17 cellular contexts compared by ENCODE assay signal in genomic region chr6:144898052-144898689, GRCh38.
DNase-seq lines count a peak whose midpoint lies in the region; ATAC-seq, FAIRE-seq and TF ChIP-seq lines count a peak whose summit lies in the region.
"Had no signal": no experiment of that assay in that cellular context is flagged by ENCODE, and none has a peak within 500 bp of the region (broad histone marks: within the 10 kb centered on the region; RNA-seq: fewer than 3 reads in every experiment).

No MANE protein-coding gene starts in this region.

- no peak for TF ChIP-seq POLR2A in K562 (conservative IDR thresholded peaks at IDR 0.05)

- peak overlapping the region; percentile 51 for H3K27ac Mint-ChIP-seq in Calu3 (ENCODE audit: unreplicated experiment)
- no peak overlapping the region for H3K27ac Mint-ChIP-seq in activated T-helper 2 cell treated with anti-CD3 and anti-CD28 coated beads, Interferon-gamma antibody, Interleukin-2, Interleukin-4, amounts not matched to agents 10 μg/mL and 5 μg/mL and 100 μg/mL, durations not matched to agents 14 hours and 24 hours and 36 hours
- H3K27ac Mint-ChIP-seq: CD4-positive, CD25-positive, alpha-beta regulatory T cell had no signal

- H3K4me3 Mint-ChIP-seq in Calu3 (ENCODE audit: low read depth, unreplicated experiment) = no peak overlapping the region
- H3K4me3 Mint-ChIP-seq in activated T-helper 2 cell treated with anti-CD3 and anti-CD28 coated beads, Interferon-gamma antibody, Interleukin-2, Interleukin-4, amounts not matched to agents 10 μg/mL and 5 μg/mL and 100 μg/mL, durations not matched to agents 14 hours and 24 hours and 36 hours (ENCODE audit: low read depth) = no peak overlapping the region
- H3K4me3 Mint-ChIP-seq: CD4-positive, CD25-positive, alpha-beta regulatory T cell had no signal

- H2AFZ ChIP-seq in K562 (ENCODE audit: low read depth, low read length) = no peak overlapping the region

- no peak for FAIRE-seq in K562 (lab: Jason Lieb, UNC)

- no peaks in the 10 kb centered on the region for H3K27me3 Mint-ChIP-seq in Calu3 (ENCODE audit: unreplicated experiment)
- peaks cover 19% of the 10 kb centered on the region for H3K27me3 Mint-ChIP-seq in activated T-helper 2 cell treated with anti-CD3 and anti-CD28 coated beads, Interferon-gamma antibody, Interleukin-2, Interleukin-4, amounts not matched to agents 10 μg/mL and 5 μg/mL and 100 μg/mL, durations not matched to agents 14 hours and 24 hours and 36 hours (ENCODE audit: low read depth)

- TF ChIP-seq CTCF in Calu3 (IDR thresholded peaks at IDR 0.05; ENCODE audit: unreplicated experiment) = no peak
- no peak for TF ChIP-seq CTCF in K562 (IDR thresholded peaks at IDR 0.05 in 2 of 3, conservative IDR thresholded peaks at IDR 0.05 in 1 of 3; ENCODE audit: insufficient read depth in 2 of 3, low read depth in 1 of 3, low read length in 3 of 3)
- no peak for TF ChIP-seq CTCF in kidney epithelial cell (IDR thresholded peaks at IDR 0.05; ENCODE audit: insufficient read depth, low read length, poor library complexity, severe bottlenecking)

- peaks cover 3% of the 10 kb centered on the region for H3K9me3 Mint-ChIP-seq in Calu3 (ENCODE audit: low read depth, unreplicated experiment)
- peaks cover 6% of the 10 kb centered on the region for H3K9me3 Mint-ChIP-seq in activated T-helper 2 cell treated with anti-CD3 and anti-CD28 coated beads, Interferon-gamma antibody, Interleukin-2, Interleukin-4, amounts not matched to agents 10 μg/mL and 5 μg/mL and 100 μg/mL, durations not matched to agents 14 hours and 24 hours and 36 hours

- 0% methylated on average over 3 of the region's 3 CpGs for WGBS in K562 (ENCODE audit: insufficient coverage, low coverage, missing lambda C conversion rate)

- POLR2A ChIA-PET in K562 (lab: Yijun Ruan, JAX) = no interaction called here

- in situ Hi-C loops in K562 (cut with MboI) = no loop called here

- intact Hi-C loops in Calu3 (cut with micrococcal nuclease; ENCODE audit: unreplicated experiment) (no loop called here), K562 (cut with micrococcal nuclease) (no loop called here), sciatic nerve (cut with DNase I) (no loop called here)
- intact Hi-C loops in activated T-helper 2 cell treated with anti-CD3 and anti-CD28 coated beads, Interferon-gamma antibody, Interleukin-2, Interleukin-4, amounts not matched to agents 10 μg/mL and 5 μg/mL and 100 μg/mL, durations not matched to agents 14 hours and 24 hours and 36 hours (cut with micrococcal nuclease) = no loop called here

- no peak overlapping the region for H3K27ac ChIP-seq in K562 (ENCODE audit: extremely low read depth, low read depth, low read length)
- H3K27ac ChIP-seq: right atrium auricular region had no signal

- peaks cover 33% of the 10 kb centered on the region for H3K4me1 Mint-ChIP-seq in Calu3 (ENCODE audit: low read depth, unreplicated experiment)
- no peaks in the 10 kb centered on the region for H3K4me1 Mint-ChIP-seq in activated T-helper 2 cell treated with anti-CD3 and anti-CD28 coated beads, Interferon-gamma antibody, Interleukin-2, Interleukin-4, amounts not matched to agents 10 μg/mL and 5 μg/mL and 100 μg/mL, durations not matched to agents 14 hours and 24 hours and 36 hours (ENCODE audit: low read depth)

- no peaks in the 10 kb centered on the region for H3K36me3 Mint-ChIP-seq in Calu3 (ENCODE audit: insufficient read depth, unreplicated experiment)
- no peaks in the 10 kb centered on the region for H3K36me3 Mint-ChIP-seq in activated T-helper 2 cell treated with anti-CD3 and anti-CD28 coated beads, Interferon-gamma antibody, Interleukin-2, Interleukin-4, amounts not matched to agents 10 μg/mL and 5 μg/mL and 100 μg/mL, durations not matched to agents 14 hours and 24 hours and 36 hours (ENCODE audit: low read depth)
- H3K36me3 Mint-ChIP-seq: CD4-positive, CD25-positive, alpha-beta regulatory T cell had no signal

- no peaks in the 10 kb centered on the region for H3K9me3 ChIP-seq in K562 (replicated peaks; ENCODE audit: control insufficient read depth, insufficient read depth, low read depth, low read length)
- H3K9me3 ChIP-seq: right atrium auricular region had no signal

- no peaks in the 10 kb centered on the region for H3K4me1 ChIP-seq in K562 (replicated peaks in 1 of 2; ENCODE audit: control insufficient read depth in 2 of 2, insufficient read depth in 2 of 2, low read length in 2 of 2)
- H3K4me1 ChIP-seq: right atrium auricular region had no signal

- ATAC-seq in K562 (no peak), sciatic nerve (no peak)

- no peak overlapping the region for H3K9ac ChIP-seq in K562 (ENCODE audit: insufficient read depth in 1 of 2, low read depth in 2 of 2, low read length in 2 of 2)

- H3K36me3 ChIP-seq in K562 (ENCODE audit: control insufficient read depth, insufficient read depth, low read length) = no peaks in the 10 kb centered on the region
- no peaks in the 10 kb centered on the region for H3K36me3 ChIP-seq in kidney epithelial cell (ENCODE audit: control insufficient read depth, insufficient read depth, low read length)
- H3K36me3 ChIP-seq: HAP-1, right atrium auricular region had no signal

- BruUV-seq in Calu3 (replicated peaks; lab: Mats Ljungman, UMichigan) (no TSS peak), K562 (replicated peaks; lab: Mats Ljungman, UMichigan) (no TSS peak)

- H3K4me3 ChIP-seq in K562 = no peak overlapping the region
- H3K4me3 ChIP-seq in kidney epithelial cell (ENCODE audit: low read depth, low read length) = no peak overlapping the region
- H3K4me3 ChIP-seq: HAP-1, right atrium auricular region had no signal

- no peak for DNase-seq in Calu3
- DNase-seq in LoVo (ENCODE audit: low spot score) = peak; percentile 63
- DNase-seq in K562 (ENCODE audit: extremely low read depth in 1 of 4, low spot score in 3 of 4) = no peak
- DNase-seq in kidney epithelial cell (ENCODE audit: low read depth) = peak; percentile 26
- DNase-seq in activated T-helper 2 cell treated with anti-CD3 and anti-CD28 coated beads, Interferon-gamma antibody, Interleukin-2, Interleukin-4, amounts not matched to agents 10 μg/mL and 5 μg/mL and 100 μg/mL, durations not matched to agents 14 hours and 24 hours and 36 hours (ENCODE audit: low spot score) = no peak
- no peak for DNase-seq in sciatic nerve (ENCODE audit: low spot score)
- DNase-seq in effector CD8-positive, alpha-beta T cell (lab: John Stamatoyannopoulos, UW) = no peak
- no peak for DNase-seq in AG20443 (ENCODE audit: low spot score)
- DNase-seq: activated CD4-positive, alpha-beta T cell treated with anti-CD3 and anti-CD28 coated beads, Interleukin-2, amount 50 U/mL, for 1 hour; activated effector memory CD4-positive, alpha-beta T cell treated with Interleukin-2 at 50 U/mL for 16 hours; CD4-positive, CD25-positive, alpha-beta regulatory T cell; central memory CD4-positive, alpha-beta T cell; GF-D8; NCI-H2171 treated with DMSO at 0.1 percent for 48 hours; T-helper 2 cell had no signal

- H3K4me2 ChIP-seq in K562 (ENCODE audit: insufficient read depth, low read length) = no peak overlapping the region

- no peaks in the 10 kb centered on the region for H3K9me1 ChIP-seq in K562 (ENCODE audit: control insufficient read depth, insufficient read depth, low read length)

- H3K27me3 ChIP-seq in K562 (ENCODE audit: control insufficient read depth in 2 of 2, insufficient read depth in 2 of 2, low read length in 2 of 2) (no peaks in the 10 kb centered on the region; a peak in 1 of 5 replicates), kidney epithelial cell (ENCODE audit: control insufficient read depth, insufficient read depth, low read length) (no peaks in the 10 kb centered on the region)
- H3K27me3 ChIP-seq: right atrium auricular region had no signal

- no peak for TF ChIP-seq RAD21 in K562 (CRISPR knock-in tag; conservative IDR thresholded peaks at IDR 0.05 in 1 of 2, IDR thresholded peaks at IDR 0.05 in 1 of 2)

- no peaks in the 10 kb centered on the region for H3K79me2 ChIP-seq in K562 (ENCODE audit: control insufficient read depth, insufficient read depth, low read length)

- no peak for TF ChIP-seq EP300 in K562 (IDR thresholded peaks at IDR 0.05; ENCODE audit: low read length)

- CTCF ChIA-PET in Calu3 (lab: Charles Lee) (no interaction called here), K562 (lab: Yijun Ruan, JAX; ENCODE audit: low intra/inter-chr PET ratio) (no interaction called here)

- no peaks in the 10 kb centered on the region for H4K20me1 ChIP-seq in K562 (replicated peaks; ENCODE audit: control insufficient read depth, insufficient read depth, low read length)

TF ChIP-seq in K562, 482 proteins besides CTCF, POLR2A, EP300 and RAD21:
- TF ChIP-seq TFAP4 (CRISPR knock-in tag; IDR thresholded peaks at IDR 0.05; ENCODE audit: borderline replicate concordance) (no peak), SP2 (IDR thresholded peaks at IDR 0.05; ENCODE audit: extremely low read depth, low read depth, low read length, poor library complexity, severe bottlenecking) (no peak), FOSL1 (tag; conservative IDR thresholded peaks at IDR 0.05) (peak; percentile 25), HMG20B (CRISPR knock-in tag; IDR thresholded peaks at IDR 0.05) (no peak)
TF ChIP-seq in K562: peak in this region for 1.

Comparison
In these comparisons a context has a peak if more than half of its experiments do, and no peak if none do; other contexts are left out.
1. DNase-seq: peak in LoVo (single experiment) and kidney epithelial cell (single experiment); none in Calu3 (single experiment), K562 (0 of 4), activated T-helper 2 cell treated with anti-CD3 and anti-CD28 coated beads, Interferon-gamma antibody, Interleukin-2, Interleukin-4, amounts not matched to agents 10 μg/mL and 5 μg/mL and 100 μg/mL, durations not matched to agents 14 hours and 24 hours and 36 hours (single experiment), sciatic nerve (single experiment), effector CD8-positive, alpha-beta T cell (single experiment) and AG20443 (single experiment).